Comparison of ENCODE assay signal across 8 cellular contexts in the genomic region with DNA sequence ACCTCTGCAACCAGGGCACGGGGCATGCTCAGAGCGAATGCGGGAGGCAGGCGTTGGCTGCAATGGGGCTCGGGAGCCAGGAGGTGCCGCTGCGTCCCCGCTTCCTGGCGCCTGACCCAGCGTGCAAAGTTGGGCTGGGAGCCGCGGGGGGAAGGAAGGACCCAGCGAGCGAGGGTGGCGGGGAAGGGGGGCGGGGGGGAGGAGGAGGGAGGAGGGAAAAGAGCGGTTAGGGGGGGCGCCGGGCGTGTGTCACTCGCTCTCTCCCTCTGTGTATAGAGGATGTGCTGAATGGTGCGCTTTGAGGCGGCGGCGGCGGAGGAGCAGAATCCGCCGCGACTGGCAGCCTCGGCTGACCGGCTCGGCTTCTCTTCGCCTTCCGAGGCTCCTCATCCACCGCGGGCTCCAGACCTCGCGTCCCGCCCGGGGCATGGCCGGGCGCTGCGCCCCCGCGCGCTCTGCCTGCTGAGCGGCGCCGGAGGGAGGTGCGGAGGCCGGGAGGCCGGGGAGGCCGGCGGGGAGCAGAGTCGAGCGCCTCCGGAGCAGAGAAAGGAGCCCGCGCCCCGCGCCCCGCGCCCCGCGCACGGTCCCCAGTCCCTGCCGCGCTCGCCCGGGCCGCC. TPM values are rescaled to one million over a fixed set of nuclear protein-coding genes. Genes with fewer than 3 reads are reported as not detected.
DNase-seq lines count a peak whose midpoint lies in the region; ATAC-seq, FAIRE-seq and TF ChIP-seq lines count a peak whose summit lies in the region.

A gene (plus strand): TSS at position 252 of the 617 bp plus-strand sequence. CDS start 386 bp downstream, outside the sequence.

- H3K9me3 Mint-ChIP-seq in activated naive CD8-positive, alpha-beta T cell treated with anti-CD3 and anti-CD28 coated beads, Interleukin-2, amount 50 U/mL, for 24 hours, result no peaks in the 10 kb centered on the region

- no peaks in the 10 kb centered on the region for H3K36me3 ChIP-seq in HAP-1 (replicated peaks)
- H3K36me3 ChIP-seq in SU-DHL-6 (ENCODE audit: low read length), result no peaks in the 10 kb centered on the region
- H3K36me3 ChIP-seq in cardiac muscle cell, result no peaks in the 10 kb centered on the region
- H3K36me3 ChIP-seq in pancreas, result no peaks in the 10 kb centered on the region
- H3K36me3 ChIP-seq in thymus (ENCODE audit: control insufficient read depth, insufficient read depth), result no peaks in the 10 kb centered on the region

- peak within 1 kb of the TSS; percentile 34 for H3K4me3 ChIP-seq in HAP-1
- no peak within 1 kb of the TSS for H3K4me3 ChIP-seq in SU-DHL-6 (ENCODE audit: insufficient read depth, low read length, poor library complexity, severe bottlenecking)
- peak within 1 kb of the TSS; percentile 59 for H3K4me3 ChIP-seq in cardiac muscle cell
- peak within 1 kb of the TSS; percentile 75 to 93 (median 89) for H3K4me3 ChIP-seq in pancreas
- H3K4me3 ChIP-seq in thymus (ENCODE audit: low read length), result peak within 1 kb of the TSS; percentile 79

- intact Hi-C loops in pancreas (cut with DNase I), result loop anchor here in 2 of 3 donors (5.0 to 10.0 kb wide), 4 partner anchors 255 to 590 kb away; no protein-coding TSS in a partner anchor

- no peaks in the 10 kb centered on the region for H3K9me2 ChIP-seq in SU-DHL-6 (replicated peaks; ENCODE audit: insufficient read depth, low read length)

- H3K9ac ChIP-seq in SU-DHL-6 (ENCODE audit: low read length), result no peak within 1 kb of the TSS

- H3K27ac Mint-ChIP-seq in activated naive CD8-positive, alpha-beta T cell treated with anti-CD3 and anti-CD28 coated beads, Interleukin-2, amount 50 U/mL, for 24 hours, result peak within 1 kb of the TSS; percentile 22

- H3F3A ChIP-seq in SU-DHL-6 (ENCODE audit: insufficient read depth), result no peaks in the 10 kb centered on the region

- TF ChIP-seq CTCF in SU-DHL-6 (IDR thresholded peaks at IDR 0.05; ENCODE audit: insufficient read depth, low read length, poor library complexity, severe bottlenecking), result peak; percentile 11
- TF ChIP-seq CTCF in cardiac muscle cell (IDR thresholded peaks at IDR 0.05; ENCODE audit: low read depth, low read length), result peak; percentile 84
- peak; percentile 57 to 79 (median 72) for TF ChIP-seq CTCF in pancreas (IDR thresholded peaks at IDR 0.05)

- H2AFZ ChIP-seq in SU-DHL-6 (ENCODE audit: low read depth, low read length, severe bottlenecking), result no peak within 1 kb of the TSS

- in situ Hi-C loops in HAP-1 (cut with MboI; ENCODE audit: low sequenced_read_pairs), result loop anchor here (10.0 to 25.0 kb wide), 2 partner anchors 253 to 580 kb away; no protein-coding TSS in a partner anchor

- H3K27me3 ChIP-seq in HAP-1 (ENCODE audit: low read depth), result no peaks in the 10 kb centered on the region
- H3K27me3 ChIP-seq in SU-DHL-6 (ENCODE audit: low read length), result no peaks in the 10 kb centered on the region
- H3K27me3 ChIP-seq in cardiac muscle cell, result peaks cover 16% of the 10 kb centered on the region
- no peaks in the 10 kb centered on the region for H3K27me3 ChIP-seq in pancreas
- H3K27me3 ChIP-seq in thymus (ENCODE audit: control insufficient read depth, insufficient read depth), result no peaks in the 10 kb centered on the region

- peak; percentile 86 for DNase-seq in EL
- peak; percentile 71 to 90 for DNase-seq in HAP-1 (ENCODE audit: low spot score in 2 of 2)
- DNase-seq in MV-4-11 (lab: John Stamatoyannopoulos, UW), result peak; percentile 42
- peak; percentile 84 for DNase-seq in activated naive CD8-positive, alpha-beta T cell treated with anti-CD3 and anti-CD28 coated beads, Interleukin-2, amount 50 U/mL, for 24 hours
- DNase-seq in cardiac muscle cell (ENCODE audit: low read depth in 1 of 2, low spot score in 1 of 2), result peak; percentile 90 to 94
- peak; percentile 83 to 95 (median 90) for DNase-seq in pancreas

- peak within 1 kb of the TSS; percentile 80 for H3K4me3 Mint-ChIP-seq in activated naive CD8-positive, alpha-beta T cell treated with anti-CD3 and anti-CD28 coated beads, Interleukin-2, amount 50 U/mL, for 24 hours

- ATAC-seq in activated naive CD8-positive, alpha-beta T cell treated with anti-CD3 and anti-CD28 coated beads, Interleukin-2, amount 50 U/mL, for 24 hours, result peak; percentile 73
- peak; percentile 89 to 95 (median 93) for ATAC-seq in pancreas

- H3K79me2 ChIP-seq in SU-DHL-6 (ENCODE audit: insufficient read depth, low read length), result no peaks in the 10 kb centered on the region

- H3K4me2 ChIP-seq in SU-DHL-6 (ENCODE audit: low read depth, low read length, poor library complexity, severe bottlenecking), result no peak within 1 kb of the TSS

- H3K27ac ChIP-seq in SU-DHL-6 (ENCODE audit: low read depth, low read length), result no peak within 1 kb of the TSS
- H3K27ac ChIP-seq in cardiac muscle cell, result no peak within 1 kb of the TSS
- peak within 1 kb of the TSS; percentile 54 to 88 (median 72) for H3K27ac ChIP-seq in pancreas
- peak within 1 kb of the TSS; percentile 61 for H3K27ac ChIP-seq in thymus (ENCODE audit: low read depth)

- H4K20me1 ChIP-seq in SU-DHL-6 (ENCODE audit: low read depth, low read length), result no peaks in the 10 kb centered on the region

- H3K9me3 ChIP-seq in HAP-1 (no peaks in the 10 kb centered on the region), SU-DHL-6 (ENCODE audit: insufficient read depth, low read length) (no peaks in the 10 kb centered on the region), cardiac muscle cell (ENCODE audit: low read depth) (no peaks in the 10 kb centered on the region), pancreas (no peaks in the 10 kb centered on the region), thymus (ENCODE audit: control insufficient read depth) (no peaks in the 10 kb centered on the region)

- peaks cover 42% of the 10 kb centered on the region for H3K4me1 Mint-ChIP-seq in activated naive CD8-positive, alpha-beta T cell treated with anti-CD3 and anti-CD28 coated beads, Interleukin-2, amount 50 U/mL, for 24 hours

- H3K4me1 ChIP-seq in HAP-1, result peaks cover 36% of the 10 kb centered on the region
- peaks cover 13% of the 10 kb centered on the region for H3K4me1 ChIP-seq in cardiac muscle cell (ENCODE audit: low read depth)
- H3K4me1 ChIP-seq in pancreas, result no peaks in the 10 kb centered on the region
- peaks cover 9% of the 10 kb centered on the region for H3K4me1 ChIP-seq in thymus (ENCODE audit: control insufficient read depth, insufficient read depth, low read length)

- FAIRE-seq in pancreas (lab: Jason Lieb, UNC), result no peak

- no peaks in the 10 kb centered on the region for H3K36me3 Mint-ChIP-seq in activated naive CD8-positive, alpha-beta T cell treated with anti-CD3 and anti-CD28 coated beads, Interleukin-2, amount 50 U/mL, for 24 hours (ENCODE audit: low read depth)

- H3K27me3 Mint-ChIP-seq in activated naive CD8-positive, alpha-beta T cell treated with anti-CD3 and anti-CD28 coated beads, Interleukin-2, amount 50 U/mL, for 24 hours, result peaks cover 36% of the 10 kb centered on the region

- WGBS in pancreas, 2 donors, result 1% methylated on average over 40 to 69 of the region's 71 CpGs
- WGBS in thymus, result under 1% methylated on average over 67 of the region's 71 CpGs

RNA-seq across cellular contexts. Expression of the gene that starts here (rescaled TPM):
- total RNA-seq in cardiac muscle cell (9.0 and 17.6 TPM in 2 replicates), pancreas (10 to 100 TPM; 12.8 to 18.7 (median 14.6) TPM)
- polyA plus RNA-seq in cardiac muscle cell (8.0 and 13.1 TPM in 2 replicates), pancreas (1 to 10 TPM; 4.5 to 5.4 TPM), thymus (4.1 TPM)

Comparison
In these comparisons a context has a peak if more than half of its experiments do, and no peak if none do; other contexts are left out.
1. DNase-seq: peak in every context shown above with its lines; median percentile 92 in cardiac muscle cell; 90 in pancreas; 86 in EL; 84 in activated naive CD8-positive, alpha-beta T cell treated with anti-CD3 and anti-CD28 coated beads, Interleukin-2, amount 50 U/mL, for 24 hours; 80 in HAP-1; 42 in MV-4-11.
2. H3K27ac ChIP-seq: peak in pancreas (4 of 4) and thymus (single experiment); none in SU-DHL-6 (single experiment) and cardiac muscle cell (single experiment).
3. CTCF ChIP-seq: peak in every context shown above with its lines; median percentile 84 in cardiac muscle cell; 72 in pancreas; 11 in SU-DHL-6.